Comparison of ENCODE assay signal across 18 cellular contexts in genomic region chr1:221965252-221965651, GRCh38.
DNase-seq lines count a peak whose midpoint lies in the region; ATAC-seq and TF ChIP-seq lines count a peak whose summit lies in the region.
"Had no signal": no experiment of that assay in that cellular context is flagged by ENCODE, and none has a peak within 500 bp of the region (broad histone marks: within the 10 kb centered on the region; RNA-seq: fewer than 3 reads in every experiment).

No MANE protein-coding gene starts in this region.

- TF ChIP-seq CTCF in PC-9 (conservative IDR thresholded peaks at IDR 0.05) (no peak), endodermal cell (conservative IDR thresholded peaks at IDR 0.05) (no peak), lung (IDR thresholded peaks at IDR 0.05; ENCODE audit: control extremely low read depth, extremely low read depth) (no peak), esophagus squamous epithelium (IDR thresholded peaks at IDR 0.05) (no peak)

- H3K4me2 ChIP-seq in PC-9 = peak overlapping the region; percentile 78
- H3K4me2 ChIP-seq: KMS-11 had no signal

- H2AFZ ChIP-seq in PC-9 = no peak overlapping the region

- peaks cover 66% of the 10 kb centered on the region for H3K79me2 ChIP-seq in PC-9 (ENCODE audit: low read depth)

- BruUV-seq in PC-9 (replicated peaks; lab: Mats Ljungman, UMichigan) = no TSS peak

- peaks cover 3% of the 10 kb centered on the region; the same call in 1 of the 2 replicates for H3K36me3 ChIP-seq in PC-9 (ENCODE audit: low read depth)
- peaks cover 8% of the 10 kb centered on the region for H3K36me3 ChIP-seq in endodermal cell (ENCODE audit: control insufficient read depth, insufficient read depth, low read length)
- H3K36me3 ChIP-seq in lung (ENCODE audit: control insufficient read depth in 2 of 2, insufficient read depth in 2 of 2, low read length in 2 of 2) = no peaks in the 10 kb centered on the region
- H3K36me3 ChIP-seq in esophagus squamous epithelium = no peaks in the 10 kb centered on the region
- H3K36me3 ChIP-seq: MG63 had no signal

- H3F3A ChIP-seq in PC-9 (ENCODE audit: insufficient read depth, low read depth) = peaks cover 43% of the 10 kb centered on the region

- no peaks in the 10 kb centered on the region for H3K27me3 Mint-ChIP-seq in endodermal cell (ENCODE audit: insufficient read depth)

- H3K9me2 ChIP-seq in PC-9 (ENCODE audit: insufficient read depth) = no peaks in the 10 kb centered on the region

- peak overlapping the region; percentile 91 for H3K27ac Mint-ChIP-seq in endodermal cell

- H3K36me3 Mint-ChIP-seq in endodermal cell (ENCODE audit: low read depth) = peaks cover 20% of the 10 kb centered on the region

- POLR2A ChIA-PET in PC-9 (lab: Charles Lee; ENCODE audit: unreplicated experiment) = no interaction called here

- CTCF ChIA-PET in PC-9 (lab: Charles Lee) = no interaction called here

- WGBS in endodermal cell (ENCODE audit: insufficient coverage in 1 of 2, insufficient read length in 1 of 2), 2 experiments = 78 to 81% methylated on average over 1 to 2 of the region's 3 CpGs
- 76 to 93% methylated on average over 3 of the region's 3 CpGs for WGBS in lung, 2 donors
- WGBS in esophagus squamous epithelium, 2 donors = 75 to 79% methylated on average over 3 of the region's 3 CpGs

- peaks cover 44% of the 10 kb centered on the region for H3K4me1 Mint-ChIP-seq in endodermal cell

- H3K9me3 ChIP-seq in PC-9 (ENCODE audit: insufficient read depth, low read depth) (no peaks in the 10 kb centered on the region), endodermal cell (ENCODE audit: control insufficient read depth, low read length) (peaks cover 18% of the 10 kb centered on the region), lung (ENCODE audit: control insufficient read depth in 2 of 2, insufficient read depth in 1 of 2, low read length in 1 of 2) (no peaks in the 10 kb centered on the region), esophagus squamous epithelium (no peaks in the 10 kb centered on the region)
- H3K9me3 ChIP-seq: MG63 had no signal

- H3K4me3 Mint-ChIP-seq in endodermal cell = no peak overlapping the region

- no peak for TF ChIP-seq POLR2A in esophagus squamous epithelium (IDR thresholded peaks at IDR 0.05)

- peak; percentile 68 for DNase-seq in DMS53 (lab: John Stamatoyannopoulos, UW)
- DNase-seq in PC-9 = peak in 1 of 2 experiments; percentile 94
- DNase-seq in endodermal cell = no peak
- DNase-seq in lung (ENCODE audit: low spot score) = no peak
- DNase-seq in esophagus squamous epithelium (lab: John Stamatoyannopoulos, UW) = no peak
- DNase-seq in GOT3 (lab: John Stamatoyannopoulos, UW) = no peak
- DNase-seq: C1 segment of cervical spinal cord, MG63, NCI-H1092 treated with DMSO at 0.1 percent for 48 hours, NCI-H1694, NCI-H2171, NCI-H446 treated with DMSO at 0.1 percent for 48 hours, NCI-H774, SIG-M5 had no signal

- peak overlapping the region; percentile 50 for H3K9ac ChIP-seq in endodermal cell (ENCODE audit: extremely low read depth, low read length, poor library complexity, severe bottlenecking)
- H3K9ac ChIP-seq: KMS-11 had no signal

- peaks cover 14% of the 10 kb centered on the region for H3K9me3 Mint-ChIP-seq in endodermal cell

- intact Hi-C loops in PC-9 (cut with micrococcal nuclease; ENCODE audit: unreplicated experiment) (loop anchor here (5.0 kb wide), 1 partner anchor 492 kb away; no protein-coding TSS in a partner anchor), esophagus squamous epithelium (cut with DNase I) (no loop called here)

- peak; percentile 51 for ATAC-seq in lung (ENCODE audit: insufficient read depth, low FRiP score)
- ATAC-seq in GM19452 (IDR thresholded peaks at IDR 0.05; ENCODE audit: unreplicated experiment) = no peak
- ATAC-seq in HG02763 (IDR thresholded peaks at IDR 0.05; ENCODE audit: unreplicated experiment) = no peak
- ATAC-seq: GM12878 had no signal

- H3K27ac ChIP-seq in PC-9 = peak overlapping the region; percentile 96
- peak overlapping the region; percentile 17 for H3K27ac ChIP-seq in endodermal cell (ENCODE audit: low read depth, low read length)
- H3K27ac ChIP-seq in lung (ENCODE audit: low read depth in 1 of 2, low read length in 1 of 2) = no peak overlapping the region
- H3K27ac ChIP-seq in esophagus squamous epithelium = no peak overlapping the region
- H3K27ac ChIP-seq: KMS-11 had no signal

- H3K27me3 ChIP-seq in PC-9 (ENCODE audit: insufficient read depth, low read depth) (no peaks in the 10 kb centered on the region), endodermal cell (ENCODE audit: control insufficient read depth, insufficient read depth, low read length, poor library complexity, severe bottlenecking) (no peaks in the 10 kb centered on the region), lung (ENCODE audit: control insufficient read depth, insufficient read depth) (no peaks in the 10 kb centered on the region), esophagus squamous epithelium (no peaks in the 10 kb centered on the region)
- H3K27me3 ChIP-seq: MG63 had no signal

- H3K4me1 ChIP-seq in PC-9 (replicated peaks; ENCODE audit: insufficient read depth) (peaks cover 62% of the 10 kb centered on the region), endodermal cell (ENCODE audit: control insufficient read depth, insufficient read depth, low read length) (no peaks in the 10 kb centered on the region), lung (ENCODE audit: control insufficient read depth in 2 of 2, insufficient read depth in 2 of 2, low read length in 2 of 2) (peaks cover 0 to 2% of the 10 kb centered on the region in 2 donors), esophagus squamous epithelium (peaks cover 0 to 10% (median 0%) of the 10 kb centered on the region in 3 donors)

- H3K4me3 ChIP-seq in PC-9 (peak overlapping the region; percentile 84; the same call in 1 of the 2 replicates), endodermal cell (ENCODE audit: low read length) (peak overlapping the region; percentile 79), lung (no peak overlapping the region), esophagus squamous epithelium (no peak overlapping the region)
- H3K4me3 ChIP-seq: GM12878, MG63 had no signal

- H4K20me1 ChIP-seq in PC-9 (ENCODE audit: insufficient read depth) = no peaks in the 10 kb centered on the region

Comparison
In these comparisons a context has a peak if more than half of its experiments do, and no peak if none do; other contexts are left out.
1. H3K27ac ChIP-seq: peak in PC-9 (single experiment) and endodermal cell (single experiment); none in lung (0 of 2) and esophagus squamous epithelium (0 of 4).
2. H3K4me3 ChIP-seq: peak in PC-9 (single experiment) and endodermal cell (single experiment); none in lung (single experiment) and esophagus squamous epithelium (0 of 4).